Comparison of ENCODE assay signal across 1 cellular context in genomic region chr17:60601443-60602384, GRCh38.
TF ChIP-seq lines count a peak whose summit lies in the region.

No MANE protein-coding gene starts in this region.

TF ChIP-seq in HepG2, 621 proteins besides CTCF, POLR2A, EP300 and RAD21 (continued from another document and continues in another):
- TF ChIP-seq HES4 (CRISPR knock-in tag; IDR thresholded peaks at IDR 0.05; ENCODE audit: borderline replicate concordance), result no peak
- TF ChIP-seq REPIN1 (CRISPR knock-in tag; IDR thresholded peaks at IDR 0.05; ENCODE audit: borderline replicate concordance, low read depth), result no peak
- no peak for TF ChIP-seq RXRA (CRISPR knock-in tag; IDR thresholded peaks at IDR 0.05)
- TF ChIP-seq KLF6 (CRISPR knock-in tag; IDR thresholded peaks at IDR 0.05), result peak; percentile 51; the same call in 1 of the 2 replicates
- no peak for TF ChIP-seq AGO2 (optimal IDR thresholded peaks at IDR 0.05; ENCODE audit: low read depth, low read length)
- 0 out of 2 replicates have a peak, but pooled peaks have one; percentile 23 for TF ChIP-seq THRA (CRISPR knock-in tag; IDR thresholded peaks at IDR 0.05; ENCODE audit: borderline replicate concordance)
- TF ChIP-seq ZNF484 (CRISPR knock-in tag; IDR thresholded peaks at IDR 0.05; ENCODE audit: borderline replicate concordance, low read depth), result no peak
- TF ChIP-seq ARID3A (IDR thresholded peaks at IDR 0.05; ENCODE audit: low read depth, low read length), result peak; percentile 79; the same call in 1 of the 2 replicates
- TF ChIP-seq SETDB1 (CRISPR knock-in tag; IDR thresholded peaks at IDR 0.05; ENCODE audit: borderline replicate concordance), result no peak
- TF ChIP-seq MIER2 (CRISPR knock-in tag; IDR thresholded peaks at IDR 0.05), result no peak
- TF ChIP-seq ZNF430 (CRISPR knock-in tag; IDR thresholded peaks at IDR 0.05), result no peak; the same call in 1 of the 2 replicates
- TF ChIP-seq BORCS8-MEF2B (CRISPR knock-in tag; IDR thresholded peaks at IDR 0.05), result no peak
- peak; percentile 39; the same call in 1 of the 2 replicates for TF ChIP-seq SOX5 (CRISPR knock-in tag; IDR thresholded peaks at IDR 0.05; ENCODE audit: borderline replicate concordance)
- no peak for TF ChIP-seq ZNF691 (CRISPR knock-in tag; IDR thresholded peaks at IDR 0.05; ENCODE audit: borderline replicate concordance, low read depth)
- no peak for TF ChIP-seq SRF (IDR thresholded peaks at IDR 0.05; ENCODE audit: low read depth, low read length)
- TF ChIP-seq HNF4G (IDR thresholded peaks at IDR 0.05; ENCODE audit: borderline replicate concordance, low read depth, low read length), result peak; percentile 9; the same call in 1 of the 2 replicates
- no peak for TF ChIP-seq HNF4G (CRISPR knock-in tag; IDR thresholded peaks at IDR 0.05; ENCODE audit: borderline replicate concordance, low read depth)
- TF ChIP-seq ZNF414 (CRISPR knock-in tag; IDR thresholded peaks at IDR 0.05), result peak; percentile 51; the same call in 1 of the 2 replicates
- TF ChIP-seq ASH2L (IDR thresholded peaks at IDR 0.05; ENCODE audit: insufficient read length, low read depth, low read length), result peak; percentile 50
- TF ChIP-seq TARDBP (CRISPR knock-in tag; IDR thresholded peaks at IDR 0.05), result peak; percentile 29; the same call in 1 of the 2 replicates
- TF ChIP-seq GPBP1L1 (CRISPR knock-in tag; IDR thresholded peaks at IDR 0.05), result no peak
- no peak for TF ChIP-seq KDM2A (CRISPR knock-in tag; IDR thresholded peaks at IDR 0.05; ENCODE audit: borderline replicate concordance, low read depth)
- no peak for TF ChIP-seq ZNF253 (CRISPR knock-in tag; IDR thresholded peaks at IDR 0.05; ENCODE audit: borderline replicate concordance)
- TF ChIP-seq PPARG (CRISPR knock-in tag; conservative IDR thresholded peaks at IDR 0.05), result no peak
- TF ChIP-seq ZNF10 (CRISPR knock-in tag; IDR thresholded peaks at IDR 0.05; ENCODE audit: borderline replicate concordance, low read depth), result no peak
- no peak for TF ChIP-seq ZNF33A (CRISPR knock-in tag; IDR thresholded peaks at IDR 0.05; ENCODE audit: borderline replicate concordance)
- TF ChIP-seq TOE1 (CRISPR knock-in tag; IDR thresholded peaks at IDR 0.05), result peak; percentile 18
- no peak for TF ChIP-seq PLSCR1 (CRISPR knock-in tag; IDR thresholded peaks at IDR 0.05; ENCODE audit: borderline replicate concordance)
- 0 out of 2 replicates have a peak, but pooled peaks have one; percentile 18 for TF ChIP-seq SIN3A (IDR thresholded peaks at IDR 0.05; ENCODE audit: borderline replicate concordance, low read depth, low read length)
- no peak for TF ChIP-seq ZNF597 (CRISPR knock-in tag; IDR thresholded peaks at IDR 0.05)
- no peak; the same call in 1 of the 2 replicates for TF ChIP-seq ATF2 (CRISPR knock-in tag; IDR thresholded peaks at IDR 0.05)
- TF ChIP-seq HOXD1 (CRISPR knock-in tag; IDR thresholded peaks at IDR 0.05), result no peak
- TF ChIP-seq PBX3 (CRISPR knock-in tag; IDR thresholded peaks at IDR 0.05; ENCODE audit: borderline replicate concordance), result peak; percentile 83; the same call in 1 of the 2 replicates
- peak; percentile 45; the same call in 1 of the 2 replicates for TF ChIP-seq TAF1 (CRISPR knock-in tag; IDR thresholded peaks at IDR 0.05)
- TF ChIP-seq ELF3 (CRISPR knock-in tag; IDR thresholded peaks at IDR 0.05), result no peak
- TF ChIP-seq CCAR2 (optimal IDR thresholded peaks at IDR 0.05; ENCODE audit: low read depth, low read length), result no peak
- no peak for TF ChIP-seq SNAI1 (CRISPR knock-in tag; IDR thresholded peaks at IDR 0.05; ENCODE audit: borderline replicate concordance)
- no peak for TF ChIP-seq PRPF4 (IDR thresholded peaks at IDR 0.05; ENCODE audit: low read depth, low read length, poor library complexity, severe bottlenecking)
- TF ChIP-seq NAIF1 (CRISPR knock-in tag; IDR thresholded peaks at IDR 0.05; ENCODE audit: borderline replicate concordance), result no peak
- no peak for TF ChIP-seq ZNF280B (CRISPR knock-in tag; IDR thresholded peaks at IDR 0.05; ENCODE audit: borderline replicate concordance)
- no peak for TF ChIP-seq ZNF446 (CRISPR knock-in tag; IDR thresholded peaks at IDR 0.05)
- TF ChIP-seq PITX1 (CRISPR knock-in tag; IDR thresholded peaks at IDR 0.05), result no peak
- TF ChIP-seq SMAD3 (CRISPR knock-in tag; IDR thresholded peaks at IDR 0.05), result 0 out of 2 replicates have a peak, but pooled peaks have one; percentile 26
- TF ChIP-seq FOXP4 (CRISPR knock-in tag; IDR thresholded peaks at IDR 0.05), result no peak; the same call in 1 of the 2 replicates
- no peak for TF ChIP-seq SNAPC2 (CRISPR knock-in tag; IDR thresholded peaks at IDR 0.05)
- TF ChIP-seq MEF2D (CRISPR knock-in tag; IDR thresholded peaks at IDR 0.05), result no peak
- 0 out of 2 replicates have a peak, but pooled peaks have one; percentile 9 for TF ChIP-seq TFDP1 (CRISPR knock-in tag; IDR thresholded peaks at IDR 0.05; ENCODE audit: borderline replicate concordance)
- 0 out of 2 replicates have a peak, but pooled peaks have one; percentile 44 for TF ChIP-seq ZNF792 (CRISPR knock-in tag; IDR thresholded peaks at IDR 0.05)
- no peak for TF ChIP-seq SNAPC5 (CRISPR knock-in tag; IDR thresholded peaks at IDR 0.05; ENCODE audit: borderline replicate concordance)
